Comparison of ENCODE assay signal across 4 cellular contexts in the genomic region with DNA sequence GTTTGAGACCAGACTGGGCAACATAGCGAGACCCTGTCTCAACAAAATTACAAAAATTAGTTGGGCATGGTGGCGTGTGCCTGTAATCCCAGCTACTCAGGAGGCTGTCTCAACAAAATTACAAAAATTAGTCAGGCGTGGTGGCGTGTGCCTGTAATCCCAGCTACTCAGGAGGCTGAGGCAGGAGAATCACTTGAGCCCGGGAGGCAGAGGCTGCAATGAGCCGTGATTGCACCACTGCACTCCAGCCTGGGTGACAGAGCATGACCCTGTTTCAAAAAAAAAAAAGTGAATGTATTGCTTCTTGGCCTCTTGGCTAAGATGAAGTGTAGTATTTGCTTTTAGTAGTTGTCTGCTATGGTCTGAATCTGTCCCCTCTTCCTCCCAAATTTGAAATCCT. TPM values are rescaled to one million over a fixed set of nuclear protein-coding genes. Genes with fewer than 3 reads are reported as not detected.
"Had no signal": no experiment of that assay in that cellular context is flagged by ENCODE, and none has a peak within 500 bp of the region (broad histone marks: within the 10 kb centered on the region; RNA-seq: fewer than 3 reads in every experiment).

No MANE protein-coding gene starts in this region.

RNA-seq across cellular contexts. Expression of a gene that starts 22.2 kb away (rescaled TPM):
- total RNA-seq: GM23248, H7, LHCN-M2 had no signal
- polyA plus RNA-seq: GM23248 had no signal

RNA-seq across cellular contexts. Expression of a gene that starts 35.6 kb away (rescaled TPM):
- total RNA-seq: GM23248, H4, H7, LHCN-M2 had no signal
- polyA plus RNA-seq: GM23248 had no signal

RNA-seq across cellular contexts. Expression of a gene that starts 49.7 kb away (rescaled TPM):
- total RNA-seq: GM23248, H4, H7, LHCN-M2 had no signal
- polyA plus RNA-seq: GM23248 had no signal
